In genomic region chr17:61285483-61286320, GRCh38 we compare ENCODE assay signal across 14 cellular contexts.
DNase-seq lines count a peak whose midpoint lies in the region; ATAC-seq, FAIRE-seq and TF ChIP-seq lines count a peak whose summit lies in the region.
"Had no signal": no experiment of that assay in that cellular context is flagged by ENCODE, and none has a peak within 500 bp of the region (broad histone marks: within the 10 kb centered on the region; RNA-seq: fewer than 3 reads in every experiment).

No MANE protein-coding gene starts in this region.

- no peaks in the 10 kb centered on the region for H3K36me3 ChIP-seq in GM23338 (ENCODE audit: insufficient read depth)
- no peaks in the 10 kb centered on the region for H3K36me3 ChIP-seq in kidney (ENCODE audit: control insufficient read depth in 1 of 2, insufficient read depth in 2 of 2, low read length in 2 of 2)
- H3K36me3 ChIP-seq: gastrocnemius medialis, tibial artery had no signal

- H3K27ac Mint-ChIP-seq in GM23338, result peak overlapping the region; percentile 70; the same call in 1 of the 2 replicates
- H3K27ac Mint-ChIP-seq: activated CD4-positive, alpha-beta T cell treated with anti-CD3 and anti-CD28 coated beads, Interleukin-2, amount 10 ng/mL, durations not matched to agents 7 days and 5 days had no signal

- no peaks in the 10 kb centered on the region for H3K9me3 ChIP-seq in kidney (ENCODE audit: control insufficient read depth in 1 of 2, low read length in 2 of 2)
- H3K9me3 ChIP-seq: body of pancreas, gastrocnemius medialis, tibial artery had no signal

- peak overlapping the region; percentile 64 for H3K4me2 ChIP-seq in GM23338

- peaks cover 1% of the 10 kb centered on the region for H3K27me3 Mint-ChIP-seq in GM23338 (ENCODE audit: insufficient read depth, low read depth, poor library complexity)
- H3K27me3 Mint-ChIP-seq: activated CD4-positive, alpha-beta T cell treated with anti-CD3 and anti-CD28 coated beads, Interleukin-2, amount 10 ng/mL, durations not matched to agents 7 days and 5 days had no signal

- peaks cover 6% of the 10 kb centered on the region; the same call in 2 of the 3 replicates for H3K36me3 Mint-ChIP-seq in GM23338 (ENCODE audit: low read depth)

- ATAC-seq in GM23338, result peak; percentile 92
- ATAC-seq: body of pancreas, gastrocnemius medialis had no signal

- H3F3A ChIP-seq in GM23338 (replicated peaks; ENCODE audit: low read depth), result peaks cover 6% of the 10 kb centered on the region; the same call in 1 of the 2 replicates

- no peak for FAIRE-seq in kidney (lab: Jason Lieb, UNC)

- peaks cover 8% of the 10 kb centered on the region; the same call in 1 of the 2 replicates for H3K9me2 ChIP-seq in GM23338 (ENCODE audit: insufficient read depth)

- peak overlapping the region; percentile 85 for H3K27ac ChIP-seq in GM23338 (ENCODE audit: low read depth)
- H3K27ac ChIP-seq in kidney (ENCODE audit: low read depth in 2 of 2, low read length in 2 of 2), result no peak overlapping the region
- H3K27ac ChIP-seq: body of pancreas had no signal

- no peaks in the 10 kb centered on the region for H3K27me3 ChIP-seq in GM23338 (ENCODE audit: insufficient read depth)
- H3K27me3 ChIP-seq: body of pancreas, gastrocnemius medialis, tibial artery had no signal

- intact Hi-C loops in kidney (cut with DNase I), result no loop called here

- TF ChIP-seq CTCF in GM23338 (conservative IDR thresholded peaks at IDR 0.05; ENCODE audit: low read depth in 2 of 2), result no peak
- no peak for TF ChIP-seq CTCF in kidney (IDR thresholded peaks at IDR 0.05; ENCODE audit: borderline replicate concordance, extremely low read depth, insufficient read depth)

- H3K9ac ChIP-seq in kidney (ENCODE audit: low read length in 2 of 2), result no peak overlapping the region

- DNase-seq in AG08395 (ENCODE audit: low spot score) (peak; percentile 46), GM23338 (ENCODE audit: low spot score) (peak; percentile 70), brain pericyte (ENCODE audit: low read depth, low spot score) (peak; percentile 88), kidney (peak; percentile 76), NCI-H2171 treated with DMSO at 0.1 percent for 48 hours (lab: John Stamatoyannopoulos, UW) (no peak), SW 1271 (lab: John Stamatoyannopoulos, UW) (no peak), A172 (ENCODE audit: low spot score) (no peak), NCI-H2081 treated with DMSO at 0.1 percent for 48 hours (lab: John Stamatoyannopoulos, UW) (no peak)
- DNase-seq: activated CD4-positive, alpha-beta T cell treated with anti-CD3 and anti-CD28 coated beads, Interleukin-2, amount 10 ng/mL, durations not matched to agents 7 days and 5 days; DMS53; gastrocnemius medialis; NCI-H1694 treated with DMSO at 0.1 percent for 48 hours; tibial artery had no signal

- H3K4me3 ChIP-seq in GM23338, result peak overlapping the region; percentile 34; the same call in 1 of the 2 replicates
- H3K4me3 ChIP-seq in kidney (ENCODE audit: low read length in 2 of 2), result no peak overlapping the region
- H3K4me3 ChIP-seq: body of pancreas, gastrocnemius medialis, tibial artery had no signal

- H3K4me1 ChIP-seq in GM23338 (ENCODE audit: insufficient read depth) (peaks cover 23% of the 10 kb centered on the region), kidney (ENCODE audit: control insufficient read depth in 1 of 2, insufficient read depth in 1 of 2, low read depth in 1 of 2, low read length in 2 of 2) (peaks cover 8 to 13% of the 10 kb centered on the region in 2 donors)
- H3K4me1 ChIP-seq: body of pancreas, gastrocnemius medialis had no signal

- peaks cover 29% of the 10 kb centered on the region for H3K4me1 Mint-ChIP-seq in GM23338

- H3K79me2 ChIP-seq in GM23338 (replicated peaks; ENCODE audit: insufficient read depth), result no peaks in the 10 kb centered on the region

- peak overlapping the region; percentile 77 for H2AFZ ChIP-seq in GM23338

- no peaks in the 10 kb centered on the region for H4K20me1 ChIP-seq in GM23338 (replicated peaks; ENCODE audit: insufficient read depth)

- peaks cover 9% of the 10 kb centered on the region; the same call in 2 of the 3 replicates for H3K9me3 Mint-ChIP-seq in GM23338

- peak overlapping the region; percentile 30; the same call in 1 of the 3 replicates for H3K4me3 Mint-ChIP-seq in GM23338
- H3K4me3 Mint-ChIP-seq: activated CD4-positive, alpha-beta T cell treated with anti-CD3 and anti-CD28 coated beads, Interleukin-2, amount 10 ng/mL, durations not matched to agents 7 days and 5 days had no signal

TF ChIP-seq in GM23338, 12 proteins besides CTCF, POLR2A, EP300 and RAD21 (continues in another document):
- TF ChIP-seq CREB1 (CRISPR knock-in tag; IDR thresholded peaks at IDR 0.05; ENCODE audit: low read depth) (no peak), ZNF114 (CRISPR knock-in tag; IDR thresholded peaks at IDR 0.05) (no peak), STAT1 (IDR thresholded peaks at IDR 0.05; ENCODE audit: unreplicated experiment) (no peak), ZNF462 (CRISPR knock-in tag; IDR thresholded peaks at IDR 0.05) (no peak), ZNF331 (CRISPR knock-in tag; IDR thresholded peaks at IDR 0.05; ENCODE audit: low read depth) (no peak), POLR2AphosphoS5 (IDR thresholded peaks at IDR 0.05; ENCODE audit: low read depth) (no peak)

Comparison
In these comparisons a context has a peak if more than half of its experiments do, and no peak if none do; other contexts are left out.
1. DNase-seq: peak in AG08395 (single experiment), GM23338 (single experiment), brain pericyte (single experiment) and kidney (single experiment); none in NCI-H2171 treated with DMSO at 0.1 percent for 48 hours (single experiment), SW 1271 (0 of 2), A172 (single experiment) and NCI-H2081 treated with DMSO at 0.1 percent for 48 hours (single experiment).